Comparison of ENCODE assay signal across 1 cellular context in the genomic region with DNA sequence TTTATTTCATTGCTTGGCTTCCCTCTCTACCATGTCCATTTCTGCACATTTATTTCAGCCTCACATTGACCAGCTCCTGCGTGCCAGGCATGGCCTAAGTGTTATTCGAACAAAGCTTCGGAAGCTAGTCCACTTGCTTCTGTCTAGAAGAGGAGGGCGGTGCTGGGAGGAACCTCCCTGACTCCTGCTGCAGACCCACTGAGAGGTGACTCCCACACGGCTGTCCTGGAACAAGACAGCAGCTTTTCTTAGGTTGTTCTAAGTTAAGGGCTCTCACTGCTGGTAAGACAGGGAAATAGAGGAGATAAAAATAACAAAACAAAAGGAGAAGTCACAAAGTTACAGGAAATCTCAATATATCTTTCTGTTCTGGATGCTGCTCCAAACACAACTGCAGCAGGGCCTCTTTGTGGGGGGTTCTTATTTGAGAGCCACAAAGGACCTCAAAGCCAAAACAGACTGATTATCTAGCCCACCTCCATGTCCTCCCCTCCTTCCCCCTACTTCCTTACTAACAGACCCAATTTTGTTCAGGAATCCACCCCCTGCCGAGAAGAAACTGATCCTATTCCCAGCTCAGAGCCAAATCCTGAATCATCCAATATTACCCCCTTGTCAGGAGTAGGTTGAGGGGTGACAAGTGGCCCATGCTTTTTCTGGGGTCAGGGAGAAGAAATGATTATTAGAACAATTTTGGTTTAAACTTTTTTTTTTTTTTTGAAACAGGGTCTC.
TF ChIP-seq lines count a peak whose summit lies in the region.

No MANE protein-coding gene starts in this region.

TF ChIP-seq in H1, 55 proteins besides CTCF, POLR2A, EP300 and RAD21:
- no peak for TF ChIP-seq CHD7 (IDR thresholded peaks at IDR 0.05; ENCODE audit: insufficient replicate concordance, low read length)
- no peak for TF ChIP-seq CHD2 (IDR thresholded peaks at IDR 0.05; ENCODE audit: low read length)
- TF ChIP-seq, protein P1, sequence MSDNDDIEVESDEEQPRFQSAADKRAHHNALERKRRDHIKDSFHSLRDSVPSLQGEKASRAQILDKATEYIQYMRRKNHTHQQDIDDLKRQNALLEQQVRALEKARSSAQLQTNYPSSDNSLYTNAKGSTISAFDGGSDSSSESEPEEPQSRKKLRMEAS (IDR thresholded peaks at IDR 0.05) = no peak
- TF ChIP-seq YY1 (IDR thresholded peaks at IDR 0.05; ENCODE audit: low read depth, low read length) = no peak
- no peak for TF ChIP-seq TAF7 (optimal IDR thresholded peaks at IDR 0.05; ENCODE audit: borderline replicate concordance, low read depth, low read length)
- no peak for TF ChIP-seq RFX5 (IDR thresholded peaks at IDR 0.05; ENCODE audit: borderline replicate concordance, low read depth, low read length)
- TF ChIP-seq SIX5 (IDR thresholded peaks at IDR 0.05; ENCODE audit: low read depth, low read length) = no peak
